Comparison of ENCODE assay signal across 22 cellular contexts in the genomic region with DNA sequence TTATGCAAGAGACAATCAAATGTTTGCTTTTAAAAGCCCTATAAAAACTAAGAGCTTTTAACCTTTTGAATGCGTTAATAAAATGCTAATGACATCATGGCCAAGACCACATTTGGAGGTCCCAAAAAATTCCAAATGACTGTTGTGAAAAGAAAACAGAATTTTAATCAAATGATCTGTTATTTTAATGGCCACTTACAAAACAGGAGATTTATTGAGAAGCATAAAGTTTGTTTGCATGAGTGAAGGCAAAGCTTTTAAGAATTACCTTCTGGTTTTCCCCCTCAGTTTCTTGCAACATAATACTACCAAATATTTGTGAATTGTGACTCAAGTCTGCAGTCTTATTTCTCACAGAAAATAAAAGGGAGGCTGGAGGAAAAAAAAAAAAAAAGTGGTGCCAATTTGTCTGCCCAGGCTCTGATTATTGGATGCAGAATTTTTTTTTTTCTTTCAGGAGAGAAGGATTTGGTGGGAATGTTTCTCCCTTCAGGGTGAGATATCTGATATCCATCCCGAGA.
DNase-seq lines count a peak whose midpoint lies in the region; ATAC-seq and TF ChIP-seq lines count a peak whose summit lies in the region.
"Had no signal": no experiment of that assay in that cellular context is flagged by ENCODE, and none has a peak within 500 bp of the region (broad histone marks: within the 10 kb centered on the region; RNA-seq: fewer than 3 reads in every experiment).

No MANE protein-coding gene starts in this region.

- H3K79me2 ChIP-seq in ACC112 (ENCODE audit: control insufficient read depth, insufficient read depth, low read length, unreplicated experiment) = no peaks in the 10 kb centered on the region

- TF ChIP-seq POLR2A in breast epithelium (IDR thresholded peaks at IDR 0.05) = no peak

- peak; percentile 42 for ATAC-seq in SK-N-SH treated with all-trans-retinoic acid at 6 μM for 48 hours
- no peak for ATAC-seq in left lobe of liver
- ATAC-seq: CD8-positive, alpha-beta T cell; gastrocnemius medialis; HCT116; stimulated activated memory B cell treated with anti-CD40 and anti-IgM and Interleukin-4, amounts not matched to agents 10 μg/mL and 1 μg/mL and 100 μg/mL, for 72 hours had no signal

- no peak for DNase-seq in left lobe of liver (ENCODE audit: low spot score)
- no peak for DNase-seq in putamen (ENCODE audit: low spot score)
- no peak for DNase-seq in breast epithelium (ENCODE audit: low spot score in 2 of 2)
- DNase-seq in left ventricle myocardium inferior = no peak
- DNase-seq: activated CD4-positive, alpha-beta memory T cell treated with anti-CD3 and anti-CD28 coated beads for 36 hours; activated naive CD4-positive, alpha-beta T cell treated with anti-CD3 and anti-CD28 coated beads, Interleukin-2, amount 10 ng/mL, durations not matched to agents 7 days and 5 days; activated T-cell treated with anti-CD3 and anti-CD28 coated beads, Interleukin-2, amount 50 U/mL, for 24 hours; CD8-positive, alpha-beta T cell; DMS79 treated with DMSO at 0.1 percent for 48 hours; gastrocnemius medialis; retina; stimulated activated CD4-positive, alpha-beta T cell treated with anti-CD3 and anti-CD28 coated beads, Interleukin-15, amount 100 ng/mL, for 24 hours; T-helper 1 cell; tibial artery had no signal

- H3K4me3 ChIP-seq in ACC112 (ENCODE audit: low read depth, low read length) (peak overlapping the region; percentile 76), HEK293 (ENCODE audit: low read depth, low read length) (no peak overlapping the region), mesodermal cell (ENCODE audit: extremely low read depth, insufficient read depth, low read length, poor library complexity, severe bottlenecking) (no peak overlapping the region), breast epithelium (peak overlapping the region in 1 of 3 donors; percentile 20), left ventricle myocardium inferior (no peak overlapping the region)

- intact Hi-C loops in breast epithelium (cut with DNase I; ENCODE audit: low total_unique reads) (no loop called here), left ventricle myocardium inferior (cut with micrococcal nuclease) (no loop called here)

- peak overlapping the region; percentile 74 for H2AFZ ChIP-seq in ACC112 (ENCODE audit: low read length, unreplicated experiment)

- WGBS in mesodermal cell (ENCODE audit: insufficient coverage in 2 of 2), 2 experiments = 86 to 95% methylated on average over 1 to 2 of the region's 2 CpGs

- H3K4me1 ChIP-seq in ACC112 (ENCODE audit: control insufficient read depth, insufficient read depth, low read length, unreplicated experiment) (peaks cover 44% of the 10 kb centered on the region), HEK293 (ENCODE audit: control insufficient read depth, insufficient read depth, low read length) (peaks cover 16% of the 10 kb centered on the region), mesodermal cell (ENCODE audit: control insufficient read depth, insufficient read depth, low read length, poor library complexity, severe bottlenecking) (no peaks in the 10 kb centered on the region), breast epithelium (no peaks in the 10 kb centered on the region), left ventricle myocardium inferior (no peaks in the 10 kb centered on the region)

- H3K27ac ChIP-seq in ACC112 (ENCODE audit: low read depth, low read length) (peak overlapping the region; percentile 75), HEK293 (ENCODE audit: extremely low read depth, low read depth, low read length) (no peak overlapping the region), mesodermal cell (ENCODE audit: low read depth, low read length, severe bottlenecking) (peak overlapping the region; percentile 11), breast epithelium (no peak overlapping the region), left ventricle myocardium inferior (replicated peaks) (no peak overlapping the region)
- H3K27ac ChIP-seq: KMS-11, VCaP had no signal

- CTCF ChIA-PET in HEK293 (lab: Yijun Ruan, JAX) = no interaction called here

- TF ChIP-seq CTCF in HEK293 (tag by site-specific recombination; IDR thresholded peaks at IDR 0.05) (no peak), breast epithelium (IDR thresholded peaks at IDR 0.05) (no peak), left ventricle myocardium inferior (IDR thresholded peaks at IDR 0.05; ENCODE audit: borderline replicate concordance) (no peak)

- H3K9me3 ChIP-seq in HEK293 (ENCODE audit: control insufficient read depth, insufficient read depth, low read depth, low read length) = no peaks in the 10 kb centered on the region
- peaks cover 4% of the 10 kb centered on the region for H3K9me3 ChIP-seq in mesodermal cell (ENCODE audit: control insufficient read depth, low read length)
- peaks cover 0 to 15% of the 10 kb centered on the region in 2 donors for H3K9me3 ChIP-seq in breast epithelium
- H3K9me3 ChIP-seq in left ventricle myocardium inferior (replicated peaks) = peaks cover 21% of the 10 kb centered on the region
- H3K9me3 ChIP-seq: gastrocnemius medialis had no signal

- POLR2A ChIA-PET in HEK293 (lab: Yijun Ruan, JAX) = no interaction called here

- no peaks in the 10 kb centered on the region for H3K27me3 ChIP-seq in ACC112 (ENCODE audit: insufficient read depth, low read length)
- no peaks in the 10 kb centered on the region for H3K27me3 ChIP-seq in breast epithelium
- peaks cover 8% of the 10 kb centered on the region for H3K27me3 ChIP-seq in left ventricle myocardium inferior (ENCODE audit: low read depth)
- H3K27me3 ChIP-seq: gastrocnemius medialis, tibial artery had no signal

- H3K36me3 ChIP-seq in ACC112 (ENCODE audit: insufficient read depth, low read length) (no peaks in the 10 kb centered on the region), HEK293 (ENCODE audit: control insufficient read depth in 2 of 2, insufficient read depth in 1 of 2, low read length in 2 of 2) (no peaks in the 10 kb centered on the region), mesodermal cell (ENCODE audit: control insufficient read depth, insufficient read depth, low read length) (no peaks in the 10 kb centered on the region), breast epithelium (no peaks in the 10 kb centered on the region), left ventricle myocardium inferior (no peaks in the 10 kb centered on the region)
- H3K36me3 ChIP-seq: gastrocnemius medialis, tibial artery had no signal

TF ChIP-seq in HEK293, 187 proteins besides CTCF, POLR2A, EP300 and RAD21 (continues in another document):
- 0 out of 2 replicates have a peak, but pooled peaks have one; percentile 46 for TF ChIP-seq KLF10 (tag by site-specific recombination; IDR thresholded peaks at IDR 0.05)
- TF ChIP-seq ZNF555 (tag by site-specific recombination; conservative IDR thresholded peaks at IDR 0.05) = no peak
- TF ChIP-seq ZNF677 (tag by site-specific recombination; IDR thresholded peaks at IDR 0.05) = no peak
- TF ChIP-seq IKZF3 (tag by site-specific recombination; IDR thresholded peaks at IDR 0.05) = peak; percentile 38; the same call in 1 of the 2 replicates
- no peak for TF ChIP-seq GFI1B (tag by site-specific recombination; IDR thresholded peaks at IDR 0.05)
- TF ChIP-seq GLIS1 (tag by site-specific recombination; IDR thresholded peaks at IDR 0.05) = 0 out of 2 replicates have a peak, but pooled peaks have one; percentile 26
- peak; percentile 89 for TF ChIP-seq BCL11A (tag by site-specific recombination; IDR thresholded peaks at IDR 0.05; ENCODE audit: low read depth)
- peak; percentile 83 for TF ChIP-seq OSR2 (tag by site-specific recombination; IDR thresholded peaks at IDR 0.05)
- TF ChIP-seq ZNF394 (tag by site-specific recombination; IDR thresholded peaks at IDR 0.05; ENCODE audit: borderline replicate concordance) = no peak
- TF ChIP-seq, protein P1, sequence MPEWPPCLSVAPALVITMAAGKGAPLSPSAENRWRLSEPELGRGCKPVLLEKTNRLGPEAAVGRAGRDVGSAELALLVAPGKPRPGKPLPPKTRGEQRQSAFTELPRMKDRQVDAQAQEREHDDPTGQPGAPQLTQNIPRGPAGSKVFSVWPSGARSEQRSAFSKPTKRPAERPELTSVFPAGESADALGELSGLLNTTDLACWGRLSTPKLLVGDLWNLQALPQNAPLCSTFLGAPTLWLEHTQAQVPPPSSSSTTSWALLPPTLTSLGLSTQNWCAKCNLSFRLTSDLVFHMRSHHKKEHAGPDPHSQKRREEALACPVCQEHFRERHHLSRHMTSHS (tag by site-specific recombination; IDR thresholded peaks at IDR 0.05) = no peak
- no peak for TF ChIP-seq YY2 (tag by site-specific recombination; IDR thresholded peaks at IDR 0.05)
- no peak for TF ChIP-seq ZNF610 (tag by site-specific recombination; IDR thresholded peaks at IDR 0.05; ENCODE audit: borderline replicate concordance)
- TF ChIP-seq ZBTB7A (tag by site-specific recombination; IDR thresholded peaks at IDR 0.05; ENCODE audit: low read depth) = no peak

TF ChIP-seq in SK-N-SH treated with all-trans-retinoic acid at 6 μM for 48 hours, 23 proteins besides CTCF, POLR2A, EP300 and RAD21 (continues in another document):
- TF ChIP-seq TOX (CRISPR knock-in tag; IDR thresholded peaks at IDR 0.05; ENCODE audit: borderline replicate concordance) (peak; percentile 50; the same call in 1 of the 2 replicates), ZC3H10 (CRISPR knock-in tag; IDR thresholded peaks at IDR 0.05) (peak; percentile 15; the same call in 1 of the 2 replicates), ISL1 (CRISPR knock-in tag; IDR thresholded peaks at IDR 0.05) (no peak), RARB (CRISPR knock-in tag; IDR thresholded peaks at IDR 0.05) (no peak), ZNF565 (CRISPR knock-in tag; conservative IDR thresholded peaks at IDR 0.05; ENCODE audit: low read depth) (no peak)

Comparison
In these comparisons a context has a peak if more than half of its experiments do, and no peak if none do; other contexts are left out.
1. H3K27ac ChIP-seq: peak in ACC112 (single experiment) and mesodermal cell (single experiment); none in HEK293 (single experiment), breast epithelium (0 of 2) and left ventricle myocardium inferior (single experiment).